1 cellular context compared by ENCODE assay signal in genomic region chr2:46339676-46340459, GRCh38.
TF ChIP-seq lines count a peak whose summit lies in the region.

No MANE protein-coding gene starts in this region.

TF ChIP-seq in K562, 482 proteins besides CTCF, POLR2A, EP300 and RAD21 (continued from another document and continues in another):
- TF ChIP-seq, protein P1, sequence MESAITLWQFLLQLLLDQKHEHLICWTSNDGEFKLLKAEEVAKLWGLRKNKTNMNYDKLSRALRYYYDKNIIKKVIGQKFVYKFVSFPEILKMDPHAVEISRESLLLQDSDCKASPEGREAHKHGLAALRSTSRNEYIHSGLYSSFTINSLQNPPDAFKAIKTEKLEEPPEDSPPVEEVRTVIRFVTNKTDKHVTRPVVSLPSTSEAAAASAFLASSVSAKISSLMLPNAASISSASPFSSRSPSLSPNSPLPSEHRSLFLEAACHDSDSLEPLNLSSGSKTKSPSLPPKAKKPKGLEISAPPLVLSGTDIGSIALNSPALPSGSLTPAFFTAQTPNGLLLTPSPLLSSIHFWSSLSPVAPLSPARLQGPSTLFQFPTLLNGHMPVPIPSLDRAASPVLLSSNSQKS (CRISPR knock-in tag; IDR thresholded peaks at IDR 0.05) = no peak
- TF ChIP-seq HIVEP1 (CRISPR knock-in tag; IDR thresholded peaks at IDR 0.05) (peak; percentile 65), E4F1 (CRISPR knock-in tag; IDR thresholded peaks at IDR 0.05; ENCODE audit: borderline replicate concordance) (no peak), SUPT5H (IDR thresholded peaks at IDR 0.05) (no peak), CCNT2 (IDR thresholded peaks at IDR 0.05; ENCODE audit: borderline replicate concordance, extremely low read depth, insufficient read length, low read depth, low read length) (peak; percentile 98), MLLT1 (IDR thresholded peaks at IDR 0.05) (peak in 1 of 2 experiments; percentile 99; a peak in 2 of 4 replicates), TEAD1 (CRISPR knock-in tag; IDR thresholded peaks at IDR 0.05) (peak; percentile 38 to 83; a peak in 3 of 4 replicates), SETDB1 (IDR thresholded peaks at IDR 0.05; ENCODE audit: low read length) (no peak), ZBED1 (IDR thresholded peaks at IDR 0.05) (no peak; the same call in 1 of the 2 replicates), ZNF696 (CRISPR knock-in tag; conservative IDR thresholded peaks at IDR 0.05) (no peak), NFIX (CRISPR knock-in tag; IDR thresholded peaks at IDR 0.05; ENCODE audit: low read depth) (no peak), ZNF134 (CRISPR knock-in tag; conservative IDR thresholded peaks at IDR 0.05) (peak; percentile 67), POLR2H (tag; IDR thresholded peaks at IDR 0.05; ENCODE audit: low read depth) (no peak), ZNF695 (CRISPR knock-in tag; IDR thresholded peaks at IDR 0.05) (no peak), CREB3 (tag; conservative IDR thresholded peaks at IDR 0.05; ENCODE audit: low read depth) (0 out of 2 replicates have a peak, but pooled peaks have one; percentile 54), NR2C1 (IDR thresholded peaks at IDR 0.05) (no peak), NR2C1 (tag; IDR thresholded peaks at IDR 0.05) (peak; percentile 81), XRCC4 (IDR thresholded peaks at IDR 0.05; ENCODE audit: extremely low read depth, insufficient read depth, insufficient read length) (no peak), SMAD3 (CRISPR knock-in tag; conservative IDR thresholded peaks at IDR 0.05) (peak; percentile 87), MCM7 (IDR thresholded peaks at IDR 0.05) (no peak), SREBF1 (IDR thresholded peaks at IDR 0.05; ENCODE audit: borderline replicate concordance, low read depth, low read length) (no peak), ZNF277 (CRISPR knock-in tag; IDR thresholded peaks at IDR 0.05; ENCODE audit: borderline replicate concordance) (no peak), CEBPG (CRISPR knock-in tag; IDR thresholded peaks at IDR 0.05) (peak; percentile 88), CEBPG (tag; conservative IDR thresholded peaks at IDR 0.05 in 1 of 2, IDR thresholded peaks at IDR 0.05 in 1 of 2) (peak; percentile 88 to 95), ARNT (IDR thresholded peaks at IDR 0.05) (peak; percentile 84 to 94; a peak in 3 of 4 replicates), BCOR (IDR thresholded peaks at IDR 0.05) (peak; percentile 85), KAT2B (IDR thresholded peaks at IDR 0.05; ENCODE audit: low read depth, low read length) (no peak), PHF8 (IDR thresholded peaks at IDR 0.05; ENCODE audit: borderline replicate concordance, low read length) (no peak), USF1 (CRISPR knock-in tag; IDR thresholded peaks at IDR 0.05) (peak; percentile 93), HMGN3 (IDR thresholded peaks at IDR 0.05; ENCODE audit: borderline replicate concordance, extremely low read depth, insufficient read length, low read depth, low read length) (peak; percentile 89)
- TF ChIP-seq, protein P2, sequence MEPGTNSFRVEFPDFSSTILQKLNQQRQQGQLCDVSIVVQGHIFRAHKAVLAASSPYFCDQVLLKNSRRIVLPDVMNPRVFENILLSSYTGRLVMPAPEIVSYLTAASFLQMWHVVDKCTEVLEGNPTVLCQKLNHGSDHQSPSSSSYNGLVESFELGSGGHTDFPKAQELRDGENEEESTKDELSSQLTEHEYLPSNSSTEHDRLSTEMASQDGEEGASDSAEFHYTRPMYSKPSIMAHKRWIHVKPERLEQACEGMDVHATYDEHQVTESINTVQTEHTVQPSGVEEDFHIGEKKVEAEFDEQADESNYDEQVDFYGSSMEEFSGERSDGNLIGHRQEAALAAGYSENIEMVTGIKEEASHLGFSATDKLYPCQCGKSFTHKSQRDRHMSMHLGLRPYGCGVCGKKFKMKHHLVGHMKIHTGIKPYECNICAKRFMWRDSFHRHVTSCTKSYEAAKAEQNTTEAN (CRISPR knock-in tag; IDR thresholded peaks at IDR 0.05) = no peak
- TF ChIP-seq, protein P3, sequence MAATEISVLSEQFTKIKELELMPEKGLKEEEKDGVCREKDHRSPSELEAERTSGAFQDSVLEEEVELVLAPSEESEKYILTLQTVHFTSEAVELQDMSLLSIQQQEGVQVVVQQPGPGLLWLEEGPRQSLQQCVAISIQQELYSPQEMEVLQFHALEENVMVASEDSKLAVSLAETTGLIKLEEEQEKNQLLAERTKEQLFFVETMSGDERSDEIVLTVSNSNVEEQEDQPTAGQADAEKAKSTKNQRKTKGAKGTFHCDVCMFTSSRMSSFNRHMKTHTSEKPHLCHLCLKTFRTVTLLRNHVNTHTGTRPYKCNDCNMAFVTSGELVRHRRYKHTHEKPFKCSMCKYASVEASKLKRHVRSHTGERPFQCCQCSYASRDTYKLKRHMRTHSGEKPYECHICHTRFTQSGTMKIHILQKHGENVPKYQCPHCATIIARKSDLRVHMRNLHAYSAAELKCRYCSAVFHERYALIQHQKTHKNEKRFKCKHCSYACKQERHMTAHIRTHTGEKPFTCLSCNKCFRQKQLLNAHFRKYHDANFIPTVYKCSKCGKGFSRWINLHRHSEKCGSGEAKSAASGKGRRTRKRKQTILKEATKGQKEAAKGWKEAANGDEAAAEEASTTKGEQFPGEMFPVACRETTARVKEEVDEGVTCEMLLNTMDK (IDR thresholded peaks at IDR 0.05; ENCODE audit: borderline replicate concordance, insufficient read depth, low read depth, low read length, poor library complexity, severe bottlenecking) = no peak
- TF ChIP-seq, protein P4, sequence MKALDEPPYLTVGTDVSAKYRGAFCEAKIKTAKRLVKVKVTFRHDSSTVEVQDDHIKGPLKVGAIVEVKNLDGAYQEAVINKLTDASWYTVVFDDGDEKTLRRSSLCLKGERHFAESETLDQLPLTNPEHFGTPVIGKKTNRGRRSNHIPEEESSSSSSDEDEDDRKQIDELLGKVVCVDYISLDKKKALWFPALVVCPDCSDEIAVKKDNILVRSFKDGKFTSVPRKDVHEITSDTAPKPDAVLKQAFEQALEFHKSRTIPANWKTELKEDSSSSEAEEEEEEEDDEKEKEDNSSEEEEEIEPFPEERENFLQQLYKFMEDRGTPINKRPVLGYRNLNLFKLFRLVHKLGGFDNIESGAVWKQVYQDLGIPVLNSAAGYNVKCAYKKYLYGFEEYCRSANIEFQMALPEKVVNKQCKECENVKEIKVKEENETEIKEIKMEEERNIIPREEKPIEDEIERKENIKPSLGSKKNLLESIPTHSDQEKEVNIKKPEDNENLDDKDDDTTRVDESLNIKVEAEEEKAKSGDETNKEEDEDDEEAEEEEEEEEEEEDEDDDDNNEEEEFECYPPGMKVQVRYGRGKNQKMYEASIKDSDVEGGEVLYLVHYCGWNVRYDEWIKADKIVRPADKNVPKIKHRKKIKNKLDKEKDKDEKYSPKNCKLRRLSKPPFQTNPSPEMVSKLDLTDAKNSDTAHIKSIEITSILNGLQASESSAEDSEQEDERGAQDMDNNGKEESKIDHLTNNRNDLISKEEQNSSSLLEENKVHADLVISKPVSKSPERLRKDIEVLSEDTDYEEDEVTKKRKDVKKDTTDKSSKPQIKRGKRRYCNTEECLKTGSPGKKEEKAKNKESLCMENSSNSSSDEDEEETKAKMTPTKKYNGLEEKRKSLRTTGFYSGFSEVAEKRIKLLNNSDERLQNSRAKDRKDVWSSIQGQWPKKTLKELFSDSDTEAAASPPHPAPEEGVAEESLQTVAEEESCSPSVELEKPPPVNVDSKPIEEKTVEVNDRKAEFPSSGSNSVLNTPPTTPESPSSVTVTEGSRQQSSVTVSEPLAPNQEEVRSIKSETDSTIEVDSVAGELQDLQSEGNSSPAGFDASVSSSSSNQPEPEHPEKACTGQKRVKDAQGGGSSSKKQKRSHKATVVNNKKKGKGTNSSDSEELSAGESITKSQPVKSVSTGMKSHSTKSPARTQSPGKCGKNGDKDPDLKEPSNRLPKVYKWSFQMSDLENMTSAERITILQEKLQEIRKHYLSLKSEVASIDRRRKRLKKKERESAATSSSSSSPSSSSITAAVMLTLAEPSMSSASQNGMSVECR (CRISPR knock-in tag; IDR thresholded peaks at IDR 0.05) = no peak
- TF ChIP-seq, protein P5, sequence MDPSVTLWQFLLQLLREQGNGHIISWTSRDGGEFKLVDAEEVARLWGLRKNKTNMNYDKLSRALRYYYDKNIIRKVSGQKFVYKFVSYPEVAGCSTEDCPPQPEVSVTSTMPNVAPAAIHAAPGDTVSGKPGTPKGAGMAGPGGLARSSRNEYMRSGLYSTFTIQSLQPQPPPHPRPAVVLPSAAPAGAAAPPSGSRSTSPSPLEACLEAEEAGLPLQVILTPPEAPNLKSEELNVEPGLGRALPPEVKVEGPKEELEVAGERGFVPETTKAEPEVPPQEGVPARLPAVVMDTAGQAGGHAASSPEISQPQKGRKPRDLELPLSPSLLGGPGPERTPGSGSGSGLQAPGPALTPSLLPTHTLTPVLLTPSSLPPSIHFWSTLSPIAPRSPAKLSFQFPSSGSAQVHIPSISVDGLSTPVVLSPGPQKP (CRISPR knock-in tag; IDR thresholded peaks at IDR 0.05) = no peak
- TF ChIP-seq, protein P6, sequence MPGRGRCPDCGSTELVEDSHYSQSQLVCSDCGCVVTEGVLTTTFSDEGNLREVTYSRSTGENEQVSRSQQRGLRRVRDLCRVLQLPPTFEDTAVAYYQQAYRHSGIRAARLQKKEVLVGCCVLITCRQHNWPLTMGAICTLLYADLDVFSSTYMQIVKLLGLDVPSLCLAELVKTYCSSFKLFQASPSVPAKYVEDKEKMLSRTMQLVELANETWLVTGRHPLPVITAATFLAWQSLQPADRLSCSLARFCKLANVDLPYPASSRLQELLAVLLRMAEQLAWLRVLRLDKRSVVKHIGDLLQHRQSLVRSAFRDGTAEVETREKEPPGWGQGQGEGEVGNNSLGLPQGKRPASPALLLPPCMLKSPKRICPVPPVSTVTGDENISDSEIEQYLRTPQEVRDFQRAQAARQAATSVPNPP (IDR thresholded peaks at IDR 0.05; ENCODE audit: borderline replicate concordance, insufficient read depth, insufficient read length) = no peak
- TF ChIP-seq, protein P7, sequence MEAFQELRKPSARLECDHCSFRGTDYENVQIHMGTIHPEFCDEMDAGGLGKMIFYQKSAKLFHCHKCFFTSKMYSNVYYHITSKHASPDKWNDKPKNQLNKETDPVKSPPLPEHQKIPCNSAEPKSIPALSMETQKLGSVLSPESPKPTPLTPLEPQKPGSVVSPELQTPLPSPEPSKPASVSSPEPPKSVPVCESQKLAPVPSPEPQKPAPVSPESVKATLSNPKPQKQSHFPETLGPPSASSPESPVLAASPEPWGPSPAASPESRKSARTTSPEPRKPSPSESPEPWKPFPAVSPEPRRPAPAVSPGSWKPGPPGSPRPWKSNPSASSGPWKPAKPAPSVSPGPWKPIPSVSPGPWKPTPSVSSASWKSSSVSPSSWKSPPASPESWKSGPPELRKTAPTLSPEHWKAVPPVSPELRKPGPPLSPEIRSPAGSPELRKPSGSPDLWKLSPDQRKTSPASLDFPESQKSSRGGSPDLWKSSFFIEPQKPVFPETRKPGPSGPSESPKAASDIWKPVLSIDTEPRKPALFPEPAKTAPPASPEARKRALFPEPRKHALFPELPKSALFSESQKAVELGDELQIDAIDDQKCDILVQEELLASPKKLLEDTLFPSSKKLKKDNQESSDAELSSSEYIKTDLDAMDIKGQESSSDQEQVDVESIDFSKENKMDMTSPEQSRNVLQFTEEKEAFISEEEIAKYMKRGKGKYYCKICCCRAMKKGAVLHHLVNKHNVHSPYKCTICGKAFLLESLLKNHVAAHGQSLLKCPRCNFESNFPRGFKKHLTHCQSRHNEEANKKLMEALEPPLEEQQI (IDR thresholded peaks at IDR 0.05) = peak; percentile 88; the same call in 1 of the 2 replicates
